18 cellular contexts compared by ENCODE assay signal in genomic region chr1:230827801-230828200, GRCh38. TPM values are rescaled to one million over a fixed set of nuclear protein-coding genes. Genes with fewer than 3 reads are reported as not detected.
DNase-seq lines count a peak whose midpoint lies in the region; ATAC-seq and TF ChIP-seq lines count a peak whose summit lies in the region.
"Had no signal": no experiment of that assay in that cellular context is flagged by ENCODE, and none has a peak within 500 bp of the region (broad histone marks: within the 10 kb centered on the region; RNA-seq: fewer than 3 reads in every experiment).

No MANE protein-coding gene starts in this region.

- DNase-seq in SJCRH30, result no peak
- no peak for DNase-seq in activated naive CD4-positive, alpha-beta T cell treated with anti-CD3 and anti-CD28 coated beads for 36 hours
- DNase-seq in kidney glomerular epithelial cell (lab: John Stamatoyannopoulos, UW), result no peak
- DNase-seq: activated CD4-positive, alpha-beta T cell treated with anti-CD3 and anti-CD28 coated beads for 1 hour; activated naive CD4-positive, alpha-beta T cell treated with anti-CD3 and anti-CD28 coated beads, Interleukin-2, amount 10 ng/mL, durations not matched to agents 7 days and 5 days; activated T-cell treated with anti-CD3 and anti-CD28 coated beads, Interleukin-2, amount 50 U/mL, for 48 hours; NCI-H1930; SHP77 treated with DMSO at 0.1 percent for 48 hours; small intestine; stimulated activated CD4-positive, alpha-beta T cell treated with anti-CD3 and anti-CD28 coated beads, Interleukin-2, amount 100 ng/mL, for 24 hours; stimulated activated naive CD4-positive, alpha-beta T cell had no signal

- no peaks in the 10 kb centered on the region for H3K27me3 Mint-ChIP-seq in nephron (ENCODE audit: low read depth)
- peaks cover 6% of the 10 kb centered on the region for H3K27me3 Mint-ChIP-seq in activated naive CD4-positive, alpha-beta T cell treated with anti-CD3 and anti-CD28 coated beads for 36 hours (ENCODE audit: low read depth)

- no peak overlapping the region for H3K9ac ChIP-seq in subcutaneous abdominal adipose tissue (ENCODE audit: low read length in 5 of 5)

- ATAC-seq in GM19324 (IDR thresholded peaks at IDR 0.05; ENCODE audit: low FRiP score, unreplicated experiment), result no peak

- H3K27me3 ChIP-seq in SJCRH30, result no peaks in the 10 kb centered on the region
- H3K27me3 ChIP-seq in subcutaneous abdominal adipose tissue (ENCODE audit: control insufficient read depth in 5 of 5, insufficient read depth in 4 of 5, low read length in 5 of 5), result no peaks in the 10 kb centered on the region

- no peak overlapping the region for H3K4me3 ChIP-seq in SJCRH30
- H3K4me3 ChIP-seq in subcutaneous abdominal adipose tissue (ENCODE audit: low read depth in 1 of 5, low read length in 5 of 5), result no peak overlapping the region
- H3K4me3 ChIP-seq: PC-9 had no signal

- peaks cover 9% of the 10 kb centered on the region for H3K36me3 Mint-ChIP-seq in nephron (ENCODE audit: low read depth)
- no peaks in the 10 kb centered on the region for H3K36me3 Mint-ChIP-seq in activated naive CD4-positive, alpha-beta T cell treated with anti-CD3 and anti-CD28 coated beads for 36 hours (ENCODE audit: low read depth)
- H3K36me3 Mint-ChIP-seq: activated naive CD4-positive, alpha-beta T cell treated with anti-CD3 and anti-CD28 coated beads, Interleukin-2, amount 10 ng/mL, durations not matched to agents 7 days and 5 days; natural killer cell treated with Interleukin-12 subunit alpha and Interleukin-12 subunit beta and Interleukin-15 and Interleukin-18, amount 100 ng/mL, for 72 hours had no signal

- CTCF ChIA-PET in activated naive CD4-positive, alpha-beta T cell treated with anti-CD3 and anti-CD28 coated beads for 36 hours (lab: Charles Lee), result no interaction called here

- H3K36me3 ChIP-seq in SJCRH30 (no peaks in the 10 kb centered on the region), subcutaneous abdominal adipose tissue (ENCODE audit: control insufficient read depth in 5 of 5, insufficient read depth in 5 of 5, low read length in 5 of 5) (no peaks in the 10 kb centered on the region)

- H3K4me1 ChIP-seq in SJCRH30 (peaks cover 46% of the 10 kb centered on the region), subcutaneous abdominal adipose tissue (ENCODE audit: control insufficient read depth in 5 of 5, insufficient read depth in 5 of 5, low read length in 5 of 5) (peaks cover 8 to 65% (median 58%) of the 10 kb centered on the region in 5 donors)

- H3K4me1 Mint-ChIP-seq in nephron, result peaks cover 76% of the 10 kb centered on the region
- H3K4me1 Mint-ChIP-seq in activated naive CD4-positive, alpha-beta T cell treated with anti-CD3 and anti-CD28 coated beads for 36 hours (ENCODE audit: low read depth), result no peaks in the 10 kb centered on the region
- H3K4me1 Mint-ChIP-seq: activated naive CD4-positive, alpha-beta T cell treated with anti-CD3 and anti-CD28 coated beads, Interleukin-2, amount 10 ng/mL, durations not matched to agents 7 days and 5 days had no signal

- H3K27ac ChIP-seq in SJCRH30 (peak overlapping the region; percentile 57), cingulate gyrus (ENCODE audit: low read depth, low read length) (peak overlapping the region; percentile 95), subcutaneous abdominal adipose tissue (ENCODE audit: low read depth, low read length) (peak overlapping the region; percentile 18)
- H3K27ac ChIP-seq: C4-2B, PC-9 had no signal

- TF ChIP-seq CTCF in nephron (IDR thresholded peaks at IDR 0.05; ENCODE audit: unreplicated experiment in 3 of 3), result no peak

- H3K4me3 Mint-ChIP-seq in nephron, result no peak overlapping the region
- H3K4me3 Mint-ChIP-seq in activated naive CD4-positive, alpha-beta T cell treated with anti-CD3 and anti-CD28 coated beads for 36 hours, result no peak overlapping the region
- H3K4me3 Mint-ChIP-seq: activated naive CD4-positive, alpha-beta T cell treated with anti-CD3 and anti-CD28 coated beads, Interleukin-2, amount 10 ng/mL, durations not matched to agents 7 days and 5 days; natural killer cell treated with Interleukin-12 subunit alpha and Interleukin-12 subunit beta and Interleukin-15 and Interleukin-18, amount 100 ng/mL, for 72 hours had no signal

- H3K27ac Mint-ChIP-seq in nephron, result peak overlapping the region; percentile 62 to 89 (median 82)
- no peak overlapping the region for H3K27ac Mint-ChIP-seq in activated naive CD4-positive, alpha-beta T cell treated with anti-CD3 and anti-CD28 coated beads for 36 hours
- H3K27ac Mint-ChIP-seq: activated naive CD4-positive, alpha-beta T cell treated with anti-CD3 and anti-CD28 coated beads, Interleukin-2, amount 10 ng/mL, durations not matched to agents 7 days and 5 days; natural killer cell treated with Interleukin-12 subunit alpha and Interleukin-12 subunit beta and Interleukin-15 and Interleukin-18, amount 100 ng/mL, for 72 hours had no signal

- no peaks in the 10 kb centered on the region for H3K9me3 ChIP-seq in SJCRH30 (replicated peaks)
- no peaks in the 10 kb centered on the region for H3K9me3 ChIP-seq in subcutaneous abdominal adipose tissue (ENCODE audit: control insufficient read depth in 5 of 5, low read length in 5 of 5)

- peaks cover 13% of the 10 kb centered on the region for H3K9me3 Mint-ChIP-seq in nephron
- H3K9me3 Mint-ChIP-seq in activated naive CD4-positive, alpha-beta T cell treated with anti-CD3 and anti-CD28 coated beads for 36 hours, result peaks cover 7% of the 10 kb centered on the region
- H3K9me3 Mint-ChIP-seq: activated naive CD4-positive, alpha-beta T cell treated with anti-CD3 and anti-CD28 coated beads, Interleukin-2, amount 10 ng/mL, durations not matched to agents 7 days and 5 days; natural killer cell treated with Interleukin-12 subunit alpha and Interleukin-12 subunit beta and Interleukin-15 and Interleukin-18, amount 100 ng/mL, for 72 hours had no signal

- intact Hi-C loops in activated naive CD4-positive, alpha-beta T cell treated with anti-CD3 and anti-CD28 coated beads for 36 hours (cut with micrococcal nuclease), result no loop called here

RNA-seq across cellular contexts. Expression of gene C1orf198, which starts 40.5 kb away (rescaled TPM):
- 50.6 and 53.9 TPM in 2 replicates for total RNA-seq in SJCRH30 (2014; rRNA removed; shearing (Covaris generic))
- total RNA-seq in activated naive CD4-positive, alpha-beta T cell treated with anti-CD3 and anti-CD28 coated beads for 36 hours, result 1 to 10 TPM; 4.7 to 4.9 TPM

Comparison
In these comparisons a context has a peak if more than half of its experiments do, and no peak if none do; other contexts are left out.
1. H3K27ac ChIP-seq: peak in every context shown above with its lines; median percentile 95 in cingulate gyrus; 57 in SJCRH30; 18 in subcutaneous abdominal adipose tissue.